ENCODE assay signal across 29 cellular contexts in genomic region chr13:43489168-43489730, GRCh38.
DNase-seq lines count a peak whose midpoint lies in the region; ATAC-seq and TF ChIP-seq lines count a peak whose summit lies in the region.
"Had no signal": no experiment of that assay in that cellular context is flagged by ENCODE, and none has a peak within 500 bp of the region (broad histone marks: within the 10 kb centered on the region; RNA-seq: fewer than 3 reads in every experiment).

No MANE protein-coding gene starts in this region.

- TF ChIP-seq CTCF in HFF-Myc (IDR thresholded peaks at IDR 0.05; ENCODE audit: low read depth, low read length, missing control alignments): no peak

- intact Hi-C loops in activated T-helper 1 cell treated with anti-CD3 and anti-CD28 coated beads, Interleukin-12 subunit alpha, Interleukin-12 subunit beta, Interleukin-2, Interleukin-4 antibody, amounts not matched to agents 30 ng/mL and 10 ng/mL and 1 ng/mL, durations not matched to agents 14 hours and 24 hours and 36 hours (cut with micrococcal nuclease): no loop called here

- DNase-seq in HFF-Myc (ENCODE audit: extremely low read depth, low read depth) (peak; percentile 22), NCI-H82 (lab: John Stamatoyannopoulos, UW) (peak; percentile 52), left kidney (ENCODE audit: low read depth, low spot score) (peak; percentile 63)
- no peak for DNase-seq in stimulated activated effector memory CD8-positive, alpha-beta T cell treated with anti-CD3 and anti-CD28 coated beads, Interleukin-12 subunit alpha, Interleukin-12 subunit beta, amount 100 ng/mL, for 72 hours (ENCODE audit: low spot score in 2 of 2)
- no peak for DNase-seq in activated T-helper 1 cell treated with anti-CD3 and anti-CD28 coated beads, Interleukin-12 subunit alpha, Interleukin-12 subunit beta, Interleukin-2, Interleukin-4 antibody, amounts not matched to agents 30 ng/mL and 10 ng/mL and 1 ng/mL, durations not matched to agents 14 hours and 24 hours and 36 hours (ENCODE audit: low spot score)
- no peak for DNase-seq in stimulated activated CD4-positive, alpha-beta T cell treated with anti-CD3 and anti-CD28 coated beads, Interleukin-12 subunit alpha, Interleukin-12 subunit beta, amount 100 ng/mL, for 4 hours
- DNase-seq: activated CD4-positive, alpha-beta T cell treated with anti-CD3 and anti-CD28 coated beads, Interleukin-2, amount 50 U/mL, for 48 hours; amniotic stem cell; brain microvascular endothelial cell; DMS153; immature natural killer cell; Karpas-422; naive thymus-derived CD4-positive, alpha-beta T cell; NCI-H1417; NCI-H2081; NCI-H526 treated with DMSO at 0.1 percent for 48 hours; occipital lobe; SHP77 treated with DMSO at 0.1 percent for 48 hours; small intestine; stimulated activated CD4-positive, alpha-beta T cell treated with anti-CD3 and anti-CD28 coated beads, Interleukin-1b, Interleukin-23, amount 100 ng/mL, for 48 hours; stomach; thyroid gland had no signal

- no peaks in the 10 kb centered on the region for H3K9me3 Mint-ChIP-seq in stimulated activated effector memory CD8-positive, alpha-beta T cell treated with anti-CD3 and anti-CD28 coated beads, Interleukin-12 subunit alpha, Interleukin-12 subunit beta, amount 100 ng/mL, for 72 hours
- H3K9me3 Mint-ChIP-seq in activated T-helper 1 cell treated with anti-CD3 and anti-CD28 coated beads, Interleukin-12 subunit alpha, Interleukin-12 subunit beta, Interleukin-2, Interleukin-4 antibody, amounts not matched to agents 30 ng/mL and 10 ng/mL and 1 ng/mL, durations not matched to agents 14 hours and 24 hours and 36 hours: no peaks in the 10 kb centered on the region
- H3K9me3 Mint-ChIP-seq: activated T-helper 2 cell treated with anti-CD3 and anti-CD28 coated beads, Interferon-gamma antibody, Interleukin-2, Interleukin-4, amounts not matched to agents 10 μg/mL and 5 μg/mL and 100 μg/mL, durations not matched to agents 14 hours and 24 hours and 36 hours had no signal

- H3K36me3 Mint-ChIP-seq in stimulated activated effector memory CD8-positive, alpha-beta T cell treated with anti-CD3 and anti-CD28 coated beads, Interleukin-12 subunit alpha, Interleukin-12 subunit beta, amount 100 ng/mL, for 72 hours: no peaks in the 10 kb centered on the region
- H3K36me3 Mint-ChIP-seq in activated T-helper 1 cell treated with anti-CD3 and anti-CD28 coated beads, Interleukin-12 subunit alpha, Interleukin-12 subunit beta, Interleukin-2, Interleukin-4 antibody, amounts not matched to agents 30 ng/mL and 10 ng/mL and 1 ng/mL, durations not matched to agents 14 hours and 24 hours and 36 hours (ENCODE audit: low read depth): no peaks in the 10 kb centered on the region
- H3K36me3 Mint-ChIP-seq: activated naive CD4-positive, alpha-beta T cell treated with anti-CD3 and anti-CD28 coated beads, Interleukin-2, amount 50 U/mL, for 24 hours; immature natural killer cell; naive thymus-derived CD4-positive, alpha-beta T cell had no signal

- no peak overlapping the region for H3K4me3 Mint-ChIP-seq in stimulated activated effector memory CD8-positive, alpha-beta T cell treated with anti-CD3 and anti-CD28 coated beads, Interleukin-12 subunit alpha, Interleukin-12 subunit beta, amount 100 ng/mL, for 72 hours
- no peak overlapping the region for H3K4me3 Mint-ChIP-seq in activated T-helper 1 cell treated with anti-CD3 and anti-CD28 coated beads, Interleukin-12 subunit alpha, Interleukin-12 subunit beta, Interleukin-2, Interleukin-4 antibody, amounts not matched to agents 30 ng/mL and 10 ng/mL and 1 ng/mL, durations not matched to agents 14 hours and 24 hours and 36 hours
- H3K4me3 Mint-ChIP-seq: activated naive CD4-positive, alpha-beta T cell treated with anti-CD3 and anti-CD28 coated beads, Interleukin-2, amount 50 U/mL, for 24 hours; immature natural killer cell; naive thymus-derived CD4-positive, alpha-beta T cell had no signal

- peak; percentile 8 for ATAC-seq in stimulated activated effector memory CD8-positive, alpha-beta T cell treated with anti-CD3 and anti-CD28 coated beads, Interleukin-12 subunit alpha, Interleukin-12 subunit beta, amount 100 ng/mL, for 72 hours
- ATAC-seq in HG03520 (IDR thresholded peaks at IDR 0.05; ENCODE audit: unreplicated experiment): no peak
- ATAC-seq: activated CD4-positive, CD25-positive, alpha-beta regulatory T cell treated with anti-CD3 and anti-CD28 coated beads, Interleukin-2, amount 50 U/mL, for 24 hours; HepG2; left colon; naive thymus-derived CD4-positive, alpha-beta T cell; Panc1 had no signal

- H3K27me3 Mint-ChIP-seq in activated T-helper 1 cell treated with anti-CD3 and anti-CD28 coated beads, Interleukin-12 subunit alpha, Interleukin-12 subunit beta, Interleukin-2, Interleukin-4 antibody, amounts not matched to agents 30 ng/mL and 10 ng/mL and 1 ng/mL, durations not matched to agents 14 hours and 24 hours and 36 hours (ENCODE audit: insufficient read depth): no peaks in the 10 kb centered on the region
- H3K27me3 Mint-ChIP-seq: activated naive CD4-positive, alpha-beta T cell treated with anti-CD3 and anti-CD28 coated beads, Interleukin-2, amount 50 U/mL, for 24 hours had no signal

- no peak overlapping the region for H3K27ac Mint-ChIP-seq in stimulated activated effector memory CD8-positive, alpha-beta T cell treated with anti-CD3 and anti-CD28 coated beads, Interleukin-12 subunit alpha, Interleukin-12 subunit beta, amount 100 ng/mL, for 72 hours
- no peak overlapping the region for H3K27ac Mint-ChIP-seq in activated T-helper 1 cell treated with anti-CD3 and anti-CD28 coated beads, Interleukin-12 subunit alpha, Interleukin-12 subunit beta, Interleukin-2, Interleukin-4 antibody, amounts not matched to agents 30 ng/mL and 10 ng/mL and 1 ng/mL, durations not matched to agents 14 hours and 24 hours and 36 hours
- H3K27ac Mint-ChIP-seq: activated naive CD4-positive, alpha-beta T cell treated with anti-CD3 and anti-CD28 coated beads, Interleukin-2, amount 50 U/mL, for 24 hours; activated T-helper 2 cell treated with anti-CD3 and anti-CD28 coated beads, Interferon-gamma antibody, Interleukin-2, Interleukin-4, amounts not matched to agents 10 μg/mL and 5 μg/mL and 100 μg/mL, durations not matched to agents 14 hours and 24 hours and 36 hours; immature natural killer cell; naive thymus-derived CD4-positive, alpha-beta T cell had no signal

- no peaks in the 10 kb centered on the region for H3K4me1 Mint-ChIP-seq in stimulated activated effector memory CD8-positive, alpha-beta T cell treated with anti-CD3 and anti-CD28 coated beads, Interleukin-12 subunit alpha, Interleukin-12 subunit beta, amount 100 ng/mL, for 72 hours
- H3K4me1 Mint-ChIP-seq in activated T-helper 1 cell treated with anti-CD3 and anti-CD28 coated beads, Interleukin-12 subunit alpha, Interleukin-12 subunit beta, Interleukin-2, Interleukin-4 antibody, amounts not matched to agents 30 ng/mL and 10 ng/mL and 1 ng/mL, durations not matched to agents 14 hours and 24 hours and 36 hours (ENCODE audit: low read depth): no peaks in the 10 kb centered on the region
- H3K4me1 Mint-ChIP-seq: activated naive CD4-positive, alpha-beta T cell treated with anti-CD3 and anti-CD28 coated beads, Interleukin-2, amount 50 U/mL, for 24 hours; immature natural killer cell had no signal

- H3K4me3 ChIP-seq in HFF-Myc (replicated peaks; ENCODE audit: low read depth, low read length): no peak overlapping the region
- H3K4me3 ChIP-seq: stomach, thyroid gland had no signal

Comparison
In these comparisons a context has a peak if more than half of its experiments do, and no peak if none do; other contexts are left out.
1. DNase-seq: peak in HFF-Myc (single experiment), NCI-H82 (single experiment) and left kidney (single experiment); none in stimulated activated effector memory CD8-positive, alpha-beta T cell treated with anti-CD3 and anti-CD28 coated beads, Interleukin-12 subunit alpha, Interleukin-12 subunit beta, amount 100 ng/mL, for 72 hours (0 of 2), activated T-helper 1 cell treated with anti-CD3 and anti-CD28 coated beads, Interleukin-12 subunit alpha, Interleukin-12 subunit beta, Interleukin-2, Interleukin-4 antibody, amounts not matched to agents 30 ng/mL and 10 ng/mL and 1 ng/mL, durations not matched to agents 14 hours and 24 hours and 36 hours (single experiment) and stimulated activated CD4-positive, alpha-beta T cell treated with anti-CD3 and anti-CD28 coated beads, Interleukin-12 subunit alpha, Interleukin-12 subunit beta, amount 100 ng/mL, for 4 hours (single experiment).